In the genomic region with DNA sequence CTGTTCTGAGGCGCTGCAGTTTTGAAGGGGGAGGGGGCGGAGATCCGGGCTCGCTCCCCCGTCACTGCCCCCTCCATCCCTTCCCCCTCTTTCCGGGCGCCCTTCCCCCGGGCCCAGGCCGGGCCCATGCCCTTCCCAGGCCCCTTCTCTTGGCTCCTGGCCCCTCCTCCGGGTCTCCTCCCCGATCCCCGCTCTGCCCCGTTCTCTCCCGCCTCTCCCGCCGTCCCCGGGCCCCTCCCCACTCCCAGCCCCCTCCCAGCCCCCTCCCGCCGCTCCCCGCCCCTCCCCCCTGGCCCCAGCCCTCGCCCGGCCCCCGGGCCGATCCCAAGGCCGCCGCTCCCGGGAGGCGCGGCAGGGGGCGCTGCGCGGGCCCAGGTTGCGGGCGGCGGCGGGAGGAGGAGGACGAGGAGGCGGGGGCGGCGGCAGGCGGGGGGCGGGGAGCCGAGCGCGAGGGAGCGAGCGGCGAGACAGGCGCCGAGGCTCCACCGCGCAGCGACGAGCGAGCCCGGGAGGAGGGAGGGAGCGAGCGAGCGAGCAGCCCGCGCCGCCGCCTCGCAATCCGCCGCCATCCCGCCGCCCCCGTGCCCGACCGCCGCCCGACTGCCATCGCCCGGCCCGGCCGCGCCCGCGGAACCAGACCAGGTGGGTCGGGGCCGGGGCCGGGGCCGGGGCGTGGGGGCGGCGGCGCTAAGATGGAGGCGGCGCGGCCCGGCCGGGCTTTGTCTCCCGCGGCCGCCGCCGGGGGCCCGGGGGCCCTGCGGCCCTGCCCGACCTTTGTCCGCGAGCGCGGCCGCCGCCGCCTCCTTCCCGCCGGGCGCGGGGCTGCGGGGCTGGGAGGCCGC, we compare ENCODE assay signal across 8 cellular contexts.
A peak's percentile ranks its signal among the peaks of the same experiment; 100 is the strongest.
DNase-seq lines count a peak whose midpoint lies in the region; ATAC-seq and TF ChIP-seq lines count a peak whose summit lies in the region.

A gene (plus strand): TSS at position 465 of the 842 bp plus-strand sequence. CDS start 36,059 bp downstream, outside the sequence.

- ATAC-seq in HG02840 (IDR thresholded peaks at IDR 0.05; ENCODE audit: low FRiP score, unreplicated experiment) (peak; percentile 45), GM18519 (IDR thresholded peaks at IDR 0.05; ENCODE audit: low FRiP score, unreplicated experiment) (no peak)

- TF ChIP-seq CTCF in GM13976 (IDR thresholded peaks at IDR 0.05; ENCODE audit: borderline replicate concordance, control extremely low read depth, extremely low read depth, insufficient read depth, missing control alignments), result peak; percentile 86

- in situ Hi-C loops in GM13976 (cut with MboI; ENCODE audit: low sequenced_read_pairs, unreplicated experiment), result no loop called here

- peak; percentile 95 for DNase-seq in GM13976 (ENCODE audit: low spot score)
- DNase-seq in NCI-H2171 (lab: John Stamatoyannopoulos, UW), result peak; percentile 96
- DNase-seq in activated CD4-positive, CD25-positive, alpha-beta regulatory T cell treated with anti-CD3 and anti-CD28 coated beads, Interleukin-2, amount 50 U/mL, for 16 hours (ENCODE audit: low read depth, low spot score), result peak; percentile 67
- DNase-seq in central memory CD4-positive, alpha-beta T cell, result peak; percentile 77
- peak; percentile 76 for DNase-seq in iris pigment epithelial cell (ENCODE audit: low read depth)
- peak; percentile 88 for DNase-seq in stimulated activated CD4-positive, alpha-beta T cell treated with anti-CD3 and anti-CD28 coated beads, Interleukin-12 subunit alpha, Interleukin-12 subunit beta, amount 100 ng/mL, for 4 hours
